1 cellular context compared by ENCODE assay signal in genomic region chr14:104797112-104798044, GRCh38.
TF ChIP-seq lines count a peak whose summit lies in the region.

No MANE protein-coding gene starts in this region.

TF ChIP-seq in HepG2, 621 proteins besides CTCF, POLR2A, EP300 and RAD21 (continued from another document and continues in another):
- no peak for TF ChIP-seq NCOA5 (CRISPR knock-in tag; IDR thresholded peaks at IDR 0.05)
- no peak for TF ChIP-seq MED8 (CRISPR knock-in tag; IDR thresholded peaks at IDR 0.05; ENCODE audit: insufficient replicate concordance)
- TF ChIP-seq NCOA1 (CRISPR knock-in tag; IDR thresholded peaks at IDR 0.05), result 0 out of 2 replicates have a peak, but pooled peaks have one; percentile 37
- TF ChIP-seq REXO4 (CRISPR knock-in tag; IDR thresholded peaks at IDR 0.05; ENCODE audit: borderline replicate concordance), result no peak
- TF ChIP-seq MXD4 (CRISPR knock-in tag; IDR thresholded peaks at IDR 0.05), result 0 out of 2 replicates have a peak, but pooled peaks have one; percentile 20
- no peak for TF ChIP-seq ZBTB42 (CRISPR knock-in tag; IDR thresholded peaks at IDR 0.05)
- 0 out of 2 replicates have a peak, but pooled peaks have one; percentile 46 for TF ChIP-seq KAT7 (CRISPR knock-in tag; IDR thresholded peaks at IDR 0.05; ENCODE audit: borderline replicate concordance)
- no peak for TF ChIP-seq NFAT5 (CRISPR knock-in tag; IDR thresholded peaks at IDR 0.05)
- no peak for TF ChIP-seq STAG1 (CRISPR knock-in tag; IDR thresholded peaks at IDR 0.05)
- TF ChIP-seq, protein P1, sequence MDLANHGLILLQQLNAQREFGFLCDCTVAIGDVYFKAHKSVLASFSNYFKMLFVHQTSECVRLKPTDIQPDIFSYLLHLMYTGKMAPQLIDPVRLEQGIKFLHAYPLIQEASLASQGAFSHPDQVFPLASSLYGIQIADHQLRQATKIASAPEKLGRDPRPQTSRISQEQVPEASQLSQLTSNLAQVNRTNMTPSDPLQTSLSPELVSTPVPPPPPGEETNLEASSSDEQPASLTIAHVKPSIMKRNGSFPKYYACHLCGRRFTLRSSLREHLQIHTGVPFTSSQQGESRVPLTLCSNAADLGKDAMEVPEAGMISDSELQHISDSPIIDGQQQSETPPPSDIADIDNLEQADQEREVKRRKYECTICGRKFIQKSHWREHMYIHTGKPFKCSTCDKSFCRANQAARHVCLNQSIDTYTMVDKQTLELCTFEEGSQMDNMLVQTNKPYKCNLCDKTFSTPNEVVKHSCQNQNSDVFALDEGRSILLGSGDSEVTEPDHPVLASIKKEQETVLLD (CRISPR knock-in tag; IDR thresholded peaks at IDR 0.05; ENCODE audit: low read depth), result no peak
- TF ChIP-seq HNRNPL (IDR thresholded peaks at IDR 0.05; ENCODE audit: low read depth, low read length), result peak; percentile 66; the same call in 1 of the 2 replicates
- TF ChIP-seq ZNF850 (CRISPR knock-in tag; conservative IDR thresholded peaks at IDR 0.05), result no peak
- 0 out of 2 replicates have a peak, but pooled peaks have one; percentile 9 for TF ChIP-seq REPIN1 (CRISPR knock-in tag; IDR thresholded peaks at IDR 0.05; ENCODE audit: borderline replicate concordance, low read depth)
- peak; percentile 52; the same call in 1 of the 2 replicates for TF ChIP-seq ZNF687 (CRISPR knock-in tag; IDR thresholded peaks at IDR 0.05)
- no peak for TF ChIP-seq LCORL (IDR thresholded peaks at IDR 0.05)
- TF ChIP-seq LCORL (CRISPR knock-in tag; IDR thresholded peaks at IDR 0.05), result peak; percentile 56; the same call in 1 of the 2 replicates
- TF ChIP-seq FOXC1 (CRISPR knock-in tag; IDR thresholded peaks at IDR 0.05; ENCODE audit: borderline replicate concordance), result peak; percentile 59
- peak; percentile 14; the same call in 1 of the 2 replicates for TF ChIP-seq SIN3A (IDR thresholded peaks at IDR 0.05; ENCODE audit: borderline replicate concordance, low read depth, low read length)
- no peak for TF ChIP-seq ZBTB3 (CRISPR knock-in tag; IDR thresholded peaks at IDR 0.05; ENCODE audit: borderline replicate concordance, low read depth)
- TF ChIP-seq ZBTB1 (CRISPR knock-in tag; IDR thresholded peaks at IDR 0.05; ENCODE audit: borderline replicate concordance), result no peak
- TF ChIP-seq ZNF784 (CRISPR knock-in tag; IDR thresholded peaks at IDR 0.05; ENCODE audit: borderline replicate concordance), result no peak
- TF ChIP-seq, protein P2, sequence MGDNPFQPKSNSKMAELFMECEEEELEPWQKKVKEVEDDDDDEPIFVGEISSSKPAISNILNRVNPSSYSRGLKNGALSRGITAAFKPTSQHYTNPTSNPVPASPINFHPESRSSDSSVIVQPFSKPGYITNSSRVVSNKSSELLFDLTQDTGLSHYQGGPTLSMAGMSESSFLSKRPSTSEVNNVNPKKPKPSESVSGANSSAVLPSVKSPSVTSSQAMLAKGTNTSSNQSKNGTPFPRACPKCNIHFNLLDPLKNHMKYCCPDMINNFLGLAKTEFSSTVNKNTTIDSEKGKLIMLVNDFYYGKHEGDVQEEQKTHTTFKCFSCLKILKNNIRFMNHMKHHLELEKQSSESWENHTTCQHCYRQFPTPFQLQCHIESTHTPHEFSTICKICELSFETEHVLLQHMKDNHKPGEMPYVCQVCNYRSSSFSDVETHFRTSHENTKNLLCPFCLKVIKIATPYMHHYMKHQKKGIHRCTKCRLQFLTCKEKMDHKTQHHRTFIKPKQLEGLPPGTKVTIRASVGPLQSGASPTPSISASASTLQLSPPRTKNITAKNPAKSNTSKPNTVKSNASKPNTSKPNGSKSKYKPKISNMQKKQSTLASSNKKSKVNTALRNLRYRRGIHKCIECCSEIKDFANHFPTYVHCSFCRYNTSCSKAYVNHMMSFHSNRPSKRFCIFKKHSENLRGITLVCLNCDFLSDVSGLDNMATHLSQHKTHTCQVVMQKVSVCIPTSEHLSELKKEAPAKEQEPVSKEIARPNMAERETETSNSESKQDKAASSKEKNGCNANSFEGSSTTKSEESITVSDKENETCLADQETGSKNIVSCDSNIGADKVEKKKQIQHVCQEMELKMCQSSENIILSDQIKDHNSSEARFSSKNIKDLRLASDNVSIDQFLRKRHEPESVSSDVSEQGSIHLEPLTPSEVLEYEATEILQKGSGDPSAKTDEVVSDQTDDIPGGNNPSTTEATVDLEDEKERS (CRISPR knock-in tag; IDR thresholded peaks at IDR 0.05), result no peak
- TF ChIP-seq, protein P3, sequence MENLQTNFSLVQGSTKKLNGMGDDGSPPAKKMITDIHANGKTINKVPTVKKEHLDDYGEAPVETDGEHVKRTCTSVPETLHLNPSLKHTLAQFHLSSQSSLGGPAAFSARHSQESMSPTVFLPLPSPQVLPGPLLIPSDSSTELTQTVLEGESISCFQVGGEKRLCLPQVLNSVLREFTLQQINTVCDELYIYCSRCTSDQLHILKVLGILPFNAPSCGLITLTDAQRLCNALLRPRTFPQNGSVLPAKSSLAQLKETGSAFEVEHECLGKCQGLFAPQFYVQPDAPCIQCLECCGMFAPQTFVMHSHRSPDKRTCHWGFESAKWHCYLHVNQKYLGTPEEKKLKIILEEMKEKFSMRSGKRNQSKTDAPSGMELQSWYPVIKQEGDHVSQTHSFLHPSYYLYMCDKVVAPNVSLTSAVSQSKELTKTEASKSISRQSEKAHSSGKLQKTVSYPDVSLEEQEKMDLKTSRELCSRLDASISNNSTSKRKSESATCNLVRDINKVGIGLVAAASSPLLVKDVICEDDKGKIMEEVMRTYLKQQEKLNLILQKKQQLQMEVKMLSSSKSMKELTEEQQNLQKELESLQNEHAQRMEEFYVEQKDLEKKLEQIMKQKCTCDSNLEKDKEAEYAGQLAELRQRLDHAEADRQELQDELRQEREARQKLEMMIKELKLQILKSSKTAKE (CRISPR knock-in tag; IDR thresholded peaks at IDR 0.05; ENCODE audit: borderline replicate concordance), result no peak
- TF ChIP-seq TFAP4 (IDR thresholded peaks at IDR 0.05; ENCODE audit: borderline replicate concordance, low read depth), result peak; percentile 67; the same call in 1 of the 2 replicates
- no peak for TF ChIP-seq IRF2 (CRISPR knock-in tag; IDR thresholded peaks at IDR 0.05)
- TF ChIP-seq ZNF496 (CRISPR knock-in tag; IDR thresholded peaks at IDR 0.05; ENCODE audit: insufficient replicate concordance), result no peak
- peak; percentile 44; the same call in 1 of the 2 replicates for TF ChIP-seq PITX1 (CRISPR knock-in tag; IDR thresholded peaks at IDR 0.05)
- TF ChIP-seq, protein P4, sequence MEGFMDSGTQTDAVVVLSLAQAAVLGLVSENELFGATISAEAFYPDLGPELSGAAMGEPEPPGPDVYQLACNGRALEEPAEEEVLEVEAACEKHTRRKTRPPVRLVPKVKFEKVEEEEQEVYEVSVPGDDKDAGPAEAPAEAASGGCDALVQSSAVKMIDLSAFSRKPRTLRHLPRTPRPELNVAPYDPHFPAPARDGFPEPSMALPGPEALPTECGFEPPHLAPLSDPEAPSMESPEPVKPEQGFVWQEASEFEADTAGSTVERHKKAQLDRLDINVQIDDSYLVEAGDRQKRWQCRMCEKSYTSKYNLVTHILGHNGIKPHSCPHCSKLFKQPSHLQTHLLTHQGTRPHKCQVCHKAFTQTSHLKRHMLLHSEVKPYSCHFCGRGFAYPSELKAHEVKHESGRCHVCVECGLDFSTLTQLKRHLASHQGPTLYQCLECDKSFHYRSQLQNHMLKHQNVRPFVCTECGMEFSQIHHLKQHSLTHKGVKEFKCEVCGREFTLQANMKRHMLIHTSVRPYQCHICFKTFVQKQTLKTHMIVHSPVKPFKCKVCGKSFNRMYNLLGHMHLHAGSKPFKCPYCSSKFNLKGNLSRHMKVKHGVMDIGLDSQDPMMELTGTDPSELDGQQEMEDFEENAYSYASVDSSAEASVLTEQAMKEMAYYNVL (CRISPR knock-in tag; IDR thresholded peaks at IDR 0.05; ENCODE audit: borderline replicate concordance), result no peak
- TF ChIP-seq TP53 (CRISPR knock-in tag; conservative IDR thresholded peaks at IDR 0.05), result no peak
- TF ChIP-seq GFI1 (CRISPR knock-in tag; IDR thresholded peaks at IDR 0.05; ENCODE audit: borderline replicate concordance), result no peak
- TF ChIP-seq YY1 (IDR thresholded peaks at IDR 0.05; ENCODE audit: insufficient read depth, insufficient replicate concordance, low read depth, low read length), result no peak
- TF ChIP-seq SALL1 (CRISPR knock-in tag; IDR thresholded peaks at IDR 0.05), result 0 out of 2 replicates have a peak, but pooled peaks have one; percentile 44
- TF ChIP-seq FOSL2 (CRISPR knock-in tag; IDR thresholded peaks at IDR 0.05), result no peak
- TF ChIP-seq, protein P5, sequence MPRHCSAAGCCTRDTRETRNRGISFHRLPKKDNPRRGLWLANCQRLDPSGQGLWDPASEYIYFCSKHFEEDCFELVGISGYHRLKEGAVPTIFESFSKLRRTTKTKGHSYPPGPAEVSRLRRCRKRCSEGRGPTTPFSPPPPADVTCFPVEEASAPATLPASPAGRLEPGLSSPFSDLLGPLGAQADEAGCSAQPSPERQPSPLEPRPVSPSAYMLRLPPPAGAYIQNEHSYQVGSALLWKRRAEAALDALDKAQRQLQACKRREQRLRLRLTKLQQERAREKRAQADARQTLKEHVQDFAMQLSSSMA (CRISPR knock-in tag; IDR thresholded peaks at IDR 0.05), result no peak
- TF ChIP-seq SKI (IDR thresholded peaks at IDR 0.05; ENCODE audit: partially characterized antibody), result no peak
- TF ChIP-seq, protein P6, sequence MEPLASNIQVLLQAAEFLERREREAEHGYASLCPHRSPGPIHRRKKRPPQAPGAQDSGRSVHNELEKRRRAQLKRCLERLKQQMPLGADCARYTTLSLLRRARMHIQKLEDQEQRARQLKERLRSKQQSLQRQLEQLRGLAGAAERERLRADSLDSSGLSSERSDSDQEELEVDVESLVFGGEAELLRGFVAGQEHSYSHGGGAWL (CRISPR knock-in tag; IDR thresholded peaks at IDR 0.05), result no peak; the same call in 1 of the 2 replicates
